ENCODE assay signal across 8 cellular contexts in genomic region chr12:69157023-69157655, GRCh38.
DNase-seq lines count a peak whose midpoint lies in the region; ATAC-seq and TF ChIP-seq lines count a peak whose summit lies in the region.

No MANE protein-coding gene starts in this region.

- H3K23ac ChIP-seq in trophoblast cell (ENCODE audit: low read length), result no peak overlapping the region

- no peak overlapping the region for H4K12ac ChIP-seq in trophoblast cell (ENCODE audit: low read depth, low read length)

- no peak overlapping the region for H2AFZ ChIP-seq in trophoblast cell (ENCODE audit: insufficient read depth, low read length, poor library complexity)

- H2BK12ac ChIP-seq in trophoblast cell (ENCODE audit: low read length), result no peak overlapping the region

- H3K18ac ChIP-seq in trophoblast cell (ENCODE audit: low read length), result no peak overlapping the region

- no CpG with 5 or more reads among the region's 13 CpGs for WGBS in trophoblast cell (ENCODE audit: extremely low coverage, insufficient coverage, insufficient read length)
- 18 to 23% methylated on average over 11 to 13 of the region's 13 CpGs for WGBS in upper lobe of left lung, 2 donors

- no peak for TF ChIP-seq EP300 in upper lobe of left lung (IDR thresholded peaks at IDR 0.05)

- no peak for TF ChIP-seq POLR2A in upper lobe of left lung (IDR thresholded peaks at IDR 0.05)

- H4K8ac ChIP-seq in trophoblast cell (ENCODE audit: low read depth, low read length), result no peak overlapping the region

- H3K9ac ChIP-seq in trophoblast cell (ENCODE audit: low read length), result no peak overlapping the region

- H2BK5ac ChIP-seq in trophoblast cell (ENCODE audit: low read depth, low read length, poor library complexity), result no peak overlapping the region

- H3K27me3 ChIP-seq in SJSA1 (replicated peaks) (no peaks in the 10 kb centered on the region), trophoblast cell (ENCODE audit: insufficient read depth, low read length) (no peaks in the 10 kb centered on the region), upper lobe of left lung (no peaks in the 10 kb centered on the region)

- H4K91ac ChIP-seq in trophoblast cell (ENCODE audit: low read depth, low read length), result no peak overlapping the region

- H3K27ac ChIP-seq in SJSA1 (no peak overlapping the region), trophoblast cell (ENCODE audit: low read depth, low read length) (no peak overlapping the region), upper lobe of left lung (no peak overlapping the region)

- H3K4me3 ChIP-seq in SJSA1, result no peak overlapping the region
- H3K4me3 ChIP-seq in trophoblast cell (ENCODE audit: low read depth, low read length), result no peak overlapping the region
- H3K4me3 ChIP-seq in upper lobe of left lung, result peak overlapping the region in 1 of 4 donors; percentile 23

- H2BK120ac ChIP-seq in trophoblast cell (ENCODE audit: insufficient read depth, low read length, poor library complexity), result no peak overlapping the region

- no peaks in the 10 kb centered on the region for H3K79me1 ChIP-seq in trophoblast cell (ENCODE audit: low read length)

- DNase-seq in GF-D8 (lab: John Stamatoyannopoulos, UW) (peak; percentile 61), H4 (ENCODE audit: low spot score) (peak; percentile 82), SJSA1 (ENCODE audit: low read depth in 1 of 2, low spot score in 2 of 2) (peak; percentile 68 to 84), globus pallidus (ENCODE audit: low spot score) (peak; percentile 78), trophoblast cell (peak; percentile 89 to 97), upper lobe of left lung (peak; percentile 91 to 92)
- DNase-seq in activated gamma-delta T cell treated with anti-CD3 and anti-CD28 coated beads, Interleukin-2, amount 50 U/mL, for 16 hours (ENCODE audit: low read depth), result peak; percentile 82

- no peaks in the 10 kb centered on the region for H3K9me3 ChIP-seq in SJSA1 (replicated peaks)
- H3K9me3 ChIP-seq in trophoblast cell (ENCODE audit: insufficient read depth, low read depth, low read length), result no peaks in the 10 kb centered on the region
- H3K9me3 ChIP-seq in upper lobe of left lung, result no peaks in the 10 kb centered on the region

- no peaks in the 10 kb centered on the region for H3K79me2 ChIP-seq in trophoblast cell (ENCODE audit: control insufficient read depth, insufficient read depth, low read length, poor library complexity)

- H3K14ac ChIP-seq in trophoblast cell (ENCODE audit: low read length), result no peak overlapping the region

- no peak overlapping the region for H3K4ac ChIP-seq in trophoblast cell (ENCODE audit: low read depth, low read length)

- no peak overlapping the region for H3K4me2 ChIP-seq in trophoblast cell (ENCODE audit: low read length)

- no peaks in the 10 kb centered on the region for H3K36me3 ChIP-seq in SJSA1
- H3K36me3 ChIP-seq in trophoblast cell (ENCODE audit: control insufficient read depth in 1 of 2, insufficient read depth in 2 of 2, low read length in 2 of 2), result no peaks in the 10 kb centered on the region
- no peaks in the 10 kb centered on the region for H3K36me3 ChIP-seq in upper lobe of left lung

- ATAC-seq in upper lobe of left lung (ENCODE audit: low FRiP score in 2 of 2), result peak; percentile 92 to 95

- TF ChIP-seq CTCF in LNCAP (IDR thresholded peaks at IDR 0.05) (peak; percentile 97), upper lobe of left lung (IDR thresholded peaks at IDR 0.05) (peak; percentile 73 to 93 (median 89))

- no peak overlapping the region for H2AK5ac ChIP-seq in trophoblast cell (ENCODE audit: low read length)

- H3K4me1 ChIP-seq in SJSA1 (replicated peaks), result no peaks in the 10 kb centered on the region
- no peaks in the 10 kb centered on the region for H3K4me1 ChIP-seq in trophoblast cell (ENCODE audit: control insufficient read depth in 1 of 2, insufficient read depth in 2 of 2, low read length in 2 of 2)
- H3K4me1 ChIP-seq in upper lobe of left lung, result peaks cover 3 to 24% (median 10%) of the 10 kb centered on the region in 4 donors
